19 cellular contexts compared by ENCODE assay signal in the genomic region with DNA sequence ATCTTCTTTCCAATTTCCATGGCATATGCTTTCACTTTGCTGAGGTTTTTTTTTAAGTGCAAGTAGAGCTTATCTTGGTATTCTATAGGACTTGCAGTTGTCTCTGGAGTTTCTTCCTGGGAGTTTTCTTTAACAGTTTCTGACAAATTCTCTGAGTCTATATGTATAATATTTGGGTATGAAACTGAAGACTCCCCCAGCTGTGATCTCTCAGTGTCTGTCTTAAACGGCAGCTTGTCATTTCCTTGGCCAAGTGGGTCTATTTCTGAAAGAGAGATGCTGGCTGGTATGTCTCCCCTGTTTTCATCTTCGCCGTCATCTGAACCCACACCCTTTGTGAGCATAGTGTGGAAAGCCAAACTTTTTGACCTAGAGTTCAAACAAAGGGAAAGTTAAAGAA.
A peak's percentile ranks its signal among the peaks of the same experiment; 100 is the strongest.
DNase-seq lines count a peak whose midpoint lies in the region; ATAC-seq, FAIRE-seq and TF ChIP-seq lines count a peak whose summit lies in the region.
"Had no signal": no experiment of that assay in that cellular context is flagged by ENCODE, and none has a peak within 500 bp of the region (broad histone marks: within the 10 kb centered on the region; RNA-seq: fewer than 3 reads in every experiment).

No MANE protein-coding gene starts in this region.

- no peak overlapping the region; the same call in 1 of the 2 replicates for H3K56ac ChIP-seq in IMR-90 (ENCODE audit: extremely low read depth, insufficient read depth, low read length)

- no peaks in the 10 kb centered on the region for H3K79me2 ChIP-seq in astrocyte (ENCODE audit: insufficient read depth, low read length)

- H3K4me3 Mint-ChIP-seq in astrocyte (ENCODE audit: unreplicated experiment) (no peak overlapping the region), osteocyte (ENCODE audit: unreplicated experiment) (no peak overlapping the region)
- H3K4me3 Mint-ChIP-seq in stimulated activated naive B cell treated with anti-CD40 and anti-IgM and Interleukin-4, amounts not matched to agents 10 μg/mL and 1 μg/mL and 100 μg/mL, for 72 hours: no peak overlapping the region
- H3K4me3 Mint-ChIP-seq: CD4-positive, alpha-beta memory T cell; H9 had no signal

- no peaks in the 10 kb centered on the region for H3K79me1 ChIP-seq in IMR-90 (ENCODE audit: low read depth in 1 of 2, low read length in 2 of 2)

- no peak overlapping the region for H3K23ac ChIP-seq in IMR-90 (ENCODE audit: low read depth, low read length)

- peak overlapping the region; percentile 60; the same call in 1 of the 2 replicates for H2BK20ac ChIP-seq in IMR-90 (ENCODE audit: low read depth, low read length)

- peak overlapping the region; percentile 18; the same call in 1 of the 2 replicates for H4K5ac ChIP-seq in IMR-90 (ENCODE audit: low read depth, low read length)

- no CpG with 5 or more reads among the region's 3 CpGs for WGBS in IMR-90 (ENCODE audit: extremely low coverage in 2 of 2, insufficient read length in 1 of 2), 2 experiments

- H3K14ac ChIP-seq in IMR-90 (replicated peaks; ENCODE audit: low read depth, low read length): peak overlapping the region; percentile 23; the same call in 1 of the 2 replicates

- H2AFZ ChIP-seq in IMR-90 (replicated peaks; ENCODE audit: low read length, poor library complexity): no peak overlapping the region
- no peak overlapping the region for H2AFZ ChIP-seq in astrocyte (ENCODE audit: low read depth, low read length)

- H3K27me3 ChIP-seq in IMR-90 (ENCODE audit: control insufficient read depth, insufficient read depth, low read length) (no peaks in the 10 kb centered on the region), astrocyte (ENCODE audit: insufficient read depth, low read length) (no peaks in the 10 kb centered on the region)

- H3K4me3 ChIP-seq in IMR-90 (ENCODE audit: insufficient read depth, low read depth, low read length) (no peak overlapping the region), astrocyte (ENCODE audit: insufficient read depth, low read depth, low read length) (no peak overlapping the region)

- no peaks in the 10 kb centered on the region for H3K9me3 Mint-ChIP-seq in astrocyte (ENCODE audit: unreplicated experiment)
- H3K9me3 Mint-ChIP-seq in osteocyte (ENCODE audit: unreplicated experiment): no peaks in the 10 kb centered on the region
- H3K9me3 Mint-ChIP-seq in stimulated activated naive B cell treated with anti-CD40 and anti-IgM and Interleukin-4, amounts not matched to agents 10 μg/mL and 1 μg/mL and 100 μg/mL, for 72 hours: no peaks in the 10 kb centered on the region
- H3K9me3 Mint-ChIP-seq: CD4-positive, alpha-beta memory T cell; H9 had no signal

- H3K9me3 ChIP-seq in IMR-90 (ENCODE audit: control insufficient read depth, insufficient read depth, low read length): no peaks in the 10 kb centered on the region
- no peaks in the 10 kb centered on the region for H3K9me3 ChIP-seq in astrocyte (ENCODE audit: insufficient read depth, low read depth, low read length)
- H3K9me3 ChIP-seq: BE2C had no signal

- ATAC-seq in IMR-90 (ENCODE audit: low read depth): no peak
- no peak for ATAC-seq in stimulated activated naive B cell treated with anti-CD40 and anti-IgM and Interleukin-4, amounts not matched to agents 10 μg/mL and 1 μg/mL and 100 μg/mL, for 72 hours (replicated peaks)
- ATAC-seq: HepG2 had no signal

- FAIRE-seq in astrocyte (lab: Jason Lieb, UNC): peak; percentile 39
- FAIRE-seq: G401.6, GM12891, HepG2, HTR-8/SVneo had no signal

- no peak overlapping the region for H2AK5ac ChIP-seq in IMR-90 (ENCODE audit: low read depth, low read length)

- H2BK15ac ChIP-seq in IMR-90 (ENCODE audit: low read depth, low read length): no peak overlapping the region; the same call in 2 of the 3 replicates

- H4K20me1 ChIP-seq in IMR-90 (ENCODE audit: insufficient read depth, low read length) (no peaks in the 10 kb centered on the region), astrocyte (ENCODE audit: insufficient read depth, low read length) (no peaks in the 10 kb centered on the region)

- peaks cover 3% of the 10 kb centered on the region; the same call in 1 of the 2 replicates for H3K9me1 ChIP-seq in IMR-90 (ENCODE audit: insufficient read depth, low read length)

- H2BK5ac ChIP-seq in IMR-90 (ENCODE audit: low read depth, low read length, poor library complexity, severe bottlenecking): no peak overlapping the region

- H3K18ac ChIP-seq in IMR-90 (ENCODE audit: low read depth, low read length): peak overlapping the region; percentile 56

- TF ChIP-seq RAD21 in IMR-90 (IDR thresholded peaks at IDR 0.05; ENCODE audit: low read length): no peak

- H3K36me3 ChIP-seq in IMR-90 (ENCODE audit: control insufficient read depth, insufficient read depth, low read length): no peaks in the 10 kb centered on the region
- H3K36me3 ChIP-seq in astrocyte (ENCODE audit: insufficient read depth, low read length): no peaks in the 10 kb centered on the region
- H3K36me3 ChIP-seq: BE2C had no signal

- H2AK9ac ChIP-seq in IMR-90 (replicated peaks; ENCODE audit: low read depth, low read length, poor library complexity): no peak overlapping the region

- in situ Hi-C loops in IMR-90 (cut with MboI; ENCODE audit: low sequenced_read_pairs): no loop called here

- dilution Hi-C loops in IMR-90 (cut with HindIII; ENCODE audit: low sequenced_read_pairs, unreplicated experiment): no loop called here

- peaks cover 21% of the 10 kb centered on the region for H3K4me1 Mint-ChIP-seq in astrocyte (ENCODE audit: low read depth, unreplicated experiment)
- peaks cover 38% of the 10 kb centered on the region for H3K4me1 Mint-ChIP-seq in osteocyte (ENCODE audit: unreplicated experiment)
- no peaks in the 10 kb centered on the region for H3K4me1 Mint-ChIP-seq in stimulated activated naive B cell treated with anti-CD40 and anti-IgM and Interleukin-4, amounts not matched to agents 10 μg/mL and 1 μg/mL and 100 μg/mL, for 72 hours
- H3K4me1 Mint-ChIP-seq: CD4-positive, alpha-beta memory T cell; H9 had no signal

- TF ChIP-seq POLR2A in IMR-90 (IDR thresholded peaks at IDR 0.05; ENCODE audit: low read depth, low read length): no peak

- no peaks in the 10 kb centered on the region for H3K36me3 Mint-ChIP-seq in astrocyte (ENCODE audit: low read depth, unreplicated experiment)
- H3K36me3 Mint-ChIP-seq in osteocyte (ENCODE audit: unreplicated experiment): no peaks in the 10 kb centered on the region
- no peaks in the 10 kb centered on the region for H3K36me3 Mint-ChIP-seq in stimulated activated naive B cell treated with anti-CD40 and anti-IgM and Interleukin-4, amounts not matched to agents 10 μg/mL and 1 μg/mL and 100 μg/mL, for 72 hours
- H3K36me3 Mint-ChIP-seq: CD4-positive, alpha-beta memory T cell had no signal

- POLR2A ChIA-PET in IMR-90 (lab: Charles Lee; ENCODE audit: unreplicated experiment): no interaction called here

- H3K9ac ChIP-seq in IMR-90 (ENCODE audit: low read depth, low read length) (no peak overlapping the region; the same call in 1 of the 2 replicates), astrocyte (ENCODE audit: low read length) (no peak overlapping the region)

- H3K4me2 ChIP-seq in IMR-90 (ENCODE audit: low read depth, low read length) (peak overlapping the region; percentile 37), astrocyte (ENCODE audit: low read length) (no peak overlapping the region)

- CTCF ChIA-PET in IMR-90 (lab: Yijun Ruan, JAX): interaction anchor here (0.7 to 1.5 kb wide), 3 partner anchors 11 to 169 kb away, joined by 3 read pairs; a partner anchor contains a TSS

- TF ChIP-seq CTCF in IMR-90 (conservative IDR thresholded peaks at IDR 0.05; ENCODE audit: low read depth, low read length): no peak
- TF ChIP-seq CTCF in astrocyte (IDR thresholded peaks at IDR 0.05; ENCODE audit: insufficient read depth, low read depth, low read length): no peak
- no peak for TF ChIP-seq CTCF in osteocyte (IDR thresholded peaks at IDR 0.05)

- peak overlapping the region; percentile 16; the same call in 1 of the 2 replicates for H4K91ac ChIP-seq in IMR-90 (ENCODE audit: insufficient read depth, low read depth, low read length)

- intact Hi-C loops in IMR-90 (cut with micrococcal nuclease): loop anchor here (2.0 kb wide), 1 partner anchor 73 kb away; a partner anchor contains a TSS

- H2BK120ac ChIP-seq in IMR-90 (ENCODE audit: low read depth, low read length): peak overlapping the region; percentile 76

- peaks cover 7% of the 10 kb centered on the region for H3K4me1 ChIP-seq in IMR-90 (ENCODE audit: control insufficient read depth, insufficient read depth, low read length)
- peaks cover 16% of the 10 kb centered on the region for H3K4me1 ChIP-seq in astrocyte (ENCODE audit: insufficient read depth, low read length)
- H3K4me1 ChIP-seq: BE2C had no signal

- H3K27ac ChIP-seq in IMR-90 (ENCODE audit: insufficient read depth, low read length): no peak overlapping the region
- no peak overlapping the region for H3K27ac ChIP-seq in astrocyte (ENCODE audit: low read depth, low read length)
- H3K27ac ChIP-seq: C4-2B had no signal

- peak overlapping the region; percentile 41 to 56; a peak in 3 of 4 replicates for H4K8ac ChIP-seq in IMR-90 (ENCODE audit: low read depth in 2 of 2, low read length in 2 of 2)

- no TSS peak for BruUV-seq in IMR-90 (replicated peaks; lab: Mats Ljungman, UMichigan)

- no peaks in the 10 kb centered on the region for H3K27me3 Mint-ChIP-seq in astrocyte (ENCODE audit: low read depth, unreplicated experiment)
- no peaks in the 10 kb centered on the region for H3K27me3 Mint-ChIP-seq in osteocyte (ENCODE audit: unreplicated experiment)
- no peaks in the 10 kb centered on the region for H3K27me3 Mint-ChIP-seq in stimulated activated naive B cell treated with anti-CD40 and anti-IgM and Interleukin-4, amounts not matched to agents 10 μg/mL and 1 μg/mL and 100 μg/mL, for 72 hours
- H3K27me3 Mint-ChIP-seq: CD4-positive, alpha-beta memory T cell had no signal

- DNase-seq in IMR-90 (no peak), astrocyte (ENCODE audit: low read depth) (no peak), fibroblast of peridontal ligament (ENCODE audit: extremely low read depth) (peak; percentile 34), osteocyte (ENCODE audit: extremely low spot score, unreplicated experiment) (no peak), cerebellar nuclear complex (lab: John Stamatoyannopoulos, UW) (no peak), HCEC 1CT (no peak), NCI-H146 treated with DMSO at 0.1 percent for 48 hours (lab: John Stamatoyannopoulos, UW; ENCODE audit: unreplicated experiment) (no peak)
- no peak for DNase-seq in stimulated activated naive B cell treated with anti-CD40 and anti-IgM and Interleukin-4, amounts not matched to agents 10 μg/mL and 1 μg/mL and 100 μg/mL, for 72 hours
- DNase-seq: BE2C; CD4-positive, alpha-beta memory T cell; DMS79 treated with DMSO at 0.1 percent for 48 hours; EL; GOT3; H9 had no signal

- no peak overlapping the region for H3K27ac Mint-ChIP-seq in astrocyte (ENCODE audit: unreplicated experiment)
- H3K27ac Mint-ChIP-seq in osteocyte (ENCODE audit: unreplicated experiment): peak overlapping the region; percentile 16
- H3K27ac Mint-ChIP-seq in stimulated activated naive B cell treated with anti-CD40 and anti-IgM and Interleukin-4, amounts not matched to agents 10 μg/mL and 1 μg/mL and 100 μg/mL, for 72 hours: no peak overlapping the region
- H3K27ac Mint-ChIP-seq: CD4-positive, alpha-beta memory T cell; H9 had no signal

- H3K4ac ChIP-seq in IMR-90 (ENCODE audit: low read depth, low read length): peak overlapping the region; percentile 34; the same call in 1 of the 2 replicates

TF ChIP-seq in IMR-90, 13 proteins besides CTCF, POLR2A, EP300 and RAD21 (continues in another document):
- TF ChIP-seq CEBPB (IDR thresholded peaks at IDR 0.05; ENCODE audit: low read depth, low read length) (no peak), RCOR1 (IDR thresholded peaks at IDR 0.05; ENCODE audit: insufficient replicate concordance, low read length) (no peak)
